Comparison of ENCODE assay signal across 14 cellular contexts in genomic region chr5:116719087-116719486, GRCh38.
DNase-seq lines count a peak whose midpoint lies in the region; ATAC-seq and TF ChIP-seq lines count a peak whose summit lies in the region.
"Had no signal": no experiment of that assay in that cellular context is flagged by ENCODE, and none has a peak within 500 bp of the region (broad histone marks: within the 10 kb centered on the region; RNA-seq: fewer than 3 reads in every experiment).

No MANE protein-coding gene starts in this region.

- TF ChIP-seq POLR2A in erythroblast (IDR thresholded peaks at IDR 0.05; ENCODE audit: low read length) = no peak

- ATAC-seq in omental fat pad (ENCODE audit: low FRiP score) (no peak), GM18520 (IDR thresholded peaks at IDR 0.05; ENCODE audit: unreplicated experiment) (no peak)
- ATAC-seq: A549; CD8-positive, alpha-beta T cell had no signal

- DNase-seq in DMS 273 (lab: John Stamatoyannopoulos, UW; ENCODE audit: unreplicated experiment) = peak; percentile 29
- DNase-seq in DMS 273 treated with DMSO at 0.1 percent for 48 hours (lab: John Stamatoyannopoulos, UW) = no peak
- DNase-seq in OCI-M2 (lab: John Stamatoyannopoulos, UW; ENCODE audit: unreplicated experiment) = peak; percentile 22
- peak; percentile 72 to 86 for DNase-seq in erythroblast (lab: John Stamatoyannopoulos, UW)
- DNase-seq in omental fat pad (ENCODE audit: low spot score) = no peak
- DNase-seq: AML-193; Caco-2; Calu3; CD4-positive, alpha-beta T cell; CD8-positive, alpha-beta T cell; DMS79 treated with DMSO at 0.1 percent for 48 hours; GF-D8 had no signal

- TF ChIP-seq CTCF in omental fat pad (IDR thresholded peaks at IDR 0.05) = no peak

Comparison
In these comparisons a context has a peak if more than half of its experiments do, and no peak if none do; other contexts are left out.
1. DNase-seq: peak in DMS 273 (single experiment), OCI-M2 (single experiment) and erythroblast (2 of 2); none in DMS 273 treated with DMSO at 0.1 percent for 48 hours (single experiment) and omental fat pad (single experiment).